In the genomic region with DNA sequence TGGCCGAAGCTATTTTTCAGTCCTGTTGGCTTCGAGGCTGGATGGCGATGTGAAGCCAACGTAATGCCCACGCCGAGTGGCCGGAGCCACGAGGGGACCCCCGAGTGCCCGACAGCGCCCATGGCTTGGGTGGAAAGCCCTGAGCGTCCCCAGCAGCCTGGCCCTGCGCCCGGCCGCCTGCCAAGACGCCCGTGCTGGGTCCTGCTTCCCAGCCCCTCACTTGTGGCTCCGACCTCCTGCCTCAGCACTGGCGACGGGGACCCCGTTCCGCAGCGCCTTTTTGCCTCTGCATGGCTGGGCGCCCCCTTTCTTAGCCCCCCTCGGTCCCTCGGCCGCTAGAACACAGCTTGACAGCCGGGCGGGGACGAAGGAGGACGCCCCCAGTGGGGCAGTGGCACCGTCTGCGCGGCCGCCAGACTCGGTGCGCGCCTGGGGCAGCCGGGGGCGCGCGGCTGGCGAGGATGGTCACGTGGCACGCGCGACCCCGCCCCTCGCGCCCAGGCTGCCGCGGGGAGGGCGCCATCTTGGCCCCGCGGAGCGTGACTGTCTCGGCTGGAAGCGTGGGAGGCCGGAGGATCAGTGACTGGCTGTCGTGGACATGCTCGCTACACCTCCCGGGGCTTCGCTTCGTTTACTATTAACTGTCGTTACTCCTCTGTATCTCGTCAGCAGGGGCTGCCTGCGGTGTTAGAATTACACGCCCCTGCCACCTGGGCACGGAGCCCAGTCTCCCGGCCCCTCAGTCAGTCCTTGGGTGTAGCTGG, we compare ENCODE assay signal across 8 cellular contexts. TPM values are rescaled to one million over a fixed set of nuclear protein-coding genes. Genes with fewer than 3 reads are reported as not detected.
DNase-seq lines count a peak whose midpoint lies in the region; ATAC-seq, FAIRE-seq and TF ChIP-seq lines count a peak whose summit lies in the region.

No MANE protein-coding gene starts in this region.

- in situ Hi-C loops in GM18951 (cut with MboI; ENCODE audit: low sequenced_read_pairs, unreplicated experiment), result no loop called here

- no peak overlapping the region for H3K14ac ChIP-seq in H1 (ENCODE audit: insufficient read length)

- TF ChIP-seq RAD21 in H1 (IDR thresholded peaks at IDR 0.05 in 1 of 2, conservative IDR thresholded peaks at IDR 0.05 in 1 of 2; ENCODE audit: low read depth in 2 of 2, low read length in 2 of 2), result no peak; a peak in 1 of 4 replicates

- H4K5ac ChIP-seq in H1 (ENCODE audit: insufficient read length, low read depth, low read length), result peak overlapping the region; percentile 79

- peak overlapping the region; percentile 11 for H3K4ac ChIP-seq in H1 (replicated peaks; ENCODE audit: insufficient read length, low read depth, low read length)

- TF ChIP-seq CTCF in AG09319 (IDR thresholded peaks at IDR 0.05; ENCODE audit: low read depth, low read length) (no peak), H1 (IDR thresholded peaks at IDR 0.05; ENCODE audit: control extremely low read depth in 1 of 3, insufficient read depth in 1 of 3, low read depth in 1 of 3, low read length in 3 of 3) (peak in 2 of 3 experiments; percentile 23 to 29; a peak in 3 of 4 replicates)

- H3K9me3 ChIP-seq in H1 (ENCODE audit: insufficient read depth in 2 of 2, low read depth in 1 of 2, low read length in 1 of 2), result no peaks in the 10 kb centered on the region

- CTCF ChIA-PET in H1 (lab: Charles Lee; ENCODE audit: partially characterized antibody), result interaction anchor here (0.7 to 1.8 kb wide), 7 partner anchors 11 to 125 kb away, joined by 3 to 7 read pairs (median 3); a partner anchor contains a TSS

- H4K20me1 ChIP-seq in H1 (replicated peaks in 1 of 2; ENCODE audit: control insufficient read depth in 1 of 2, insufficient read depth in 2 of 2, low read length in 2 of 2), result peaks cover 0 to 12% of the 10 kb centered on the region in 2 experiments

- peak overlapping the region; percentile 96 for H4K91ac ChIP-seq in H1 (replicated peaks; ENCODE audit: insufficient read length, low read length)

- peak overlapping the region; percentile 59; the same call in 1 of the 2 replicates for H2AK5ac ChIP-seq in H1 (ENCODE audit: low read depth, low read length)

- FAIRE-seq in H1 (lab: Jason Lieb, UNC), result no peak

- peak overlapping the region; percentile 95; the same call in 1 of the 2 replicates for H2BK12ac ChIP-seq in H1 (ENCODE audit: low read depth, low read length)

- H4K8ac ChIP-seq in H1 (ENCODE audit: extremely low read depth, insufficient read depth, low read length), result peak overlapping the region; percentile 95

- H3K36me3 ChIP-seq in H1 (ENCODE audit: control insufficient read depth in 2 of 4, insufficient read depth in 4 of 4, low read length in 3 of 4), result peaks cover 0 to 8% (median 1%) of the 10 kb centered on the region in 4 experiments; a peak in 2 of 8 replicates

- H3K79me1 ChIP-seq in H1 (ENCODE audit: low read depth, low read length), result peaks cover 6% of the 10 kb centered on the region; the same call in 1 of the 2 replicates

- peak overlapping the region; percentile 67 to 82 for H3K4me2 ChIP-seq in H1 (ENCODE audit: insufficient read depth in 1 of 2, low read depth in 2 of 2, low read length in 2 of 2)

- peak overlapping the region; percentile 85 for H2BK5ac ChIP-seq in H1 (ENCODE audit: low read depth, low read length)

- no peak for TF ChIP-seq EP300 in H1 (IDR thresholded peaks at IDR 0.05; ENCODE audit: borderline replicate concordance in 1 of 2, low read depth in 2 of 2, low read length in 2 of 2)

- H2BK120ac ChIP-seq in H1 (replicated peaks; ENCODE audit: low read depth, low read length), result peak overlapping the region; percentile 62

- H3K9ac ChIP-seq in H1 (replicated peaks in 1 of 4; ENCODE audit: extremely low read depth in 1 of 4, low read depth in 3 of 4, low read length in 3 of 4), result peak overlapping the region; percentile 74 to 84 (median 78)

- H3K27ac ChIP-seq in H1 (ENCODE audit: low read depth, low read length), result peak overlapping the region; percentile 69

- no peaks in the 10 kb centered on the region for H3K27me3 ChIP-seq in H1 (replicated peaks in 1 of 4; ENCODE audit: control insufficient read depth in 3 of 4, extremely low read depth in 1 of 4, insufficient read depth in 3 of 4, low read length in 3 of 4)

- peaks cover 10 to 49% of the 10 kb centered on the region in 2 experiments; a peak in 3 of 4 replicates for H3K79me2 ChIP-seq in H1 (ENCODE audit: control insufficient read depth in 1 of 2, insufficient read depth in 2 of 2, low read length in 2 of 2)

- H3K23me2 ChIP-seq in H1 (ENCODE audit: low read depth, low read length), result peaks cover 7% of the 10 kb centered on the region

- peak overlapping the region; percentile 78; the same call in 1 of the 2 replicates for H2BK15ac ChIP-seq in H1 (ENCODE audit: low read length)

- H3K23ac ChIP-seq in H1 (ENCODE audit: insufficient read length), result no peak overlapping the region

- H2AFZ ChIP-seq in H1 (ENCODE audit: low read length), result no peak overlapping the region; the same call in 1 of the 2 replicates

- peak overlapping the region; percentile 43 for H3K56ac ChIP-seq in H1 (replicated peaks; ENCODE audit: insufficient read length, low read depth, low read length)

- TF ChIP-seq POLR2A in GM18951 (IDR thresholded peaks at IDR 0.05; ENCODE audit: extremely low read depth, insufficient read depth, insufficient read length) (peak; percentile 85), H1 (IDR thresholded peaks at IDR 0.05; ENCODE audit: control extremely low read depth in 1 of 2, low read depth in 2 of 2, low read length in 2 of 2) (peak; percentile 61 to 64)

- peaks cover 5 to 15% (median 8%) of the 10 kb centered on the region in 4 experiments; a peak in 6 of 7 replicates for H3K4me1 ChIP-seq in H1 (replicated peaks in 1 of 4; ENCODE audit: control insufficient read depth in 3 of 4, insufficient read depth in 4 of 4, low read length in 3 of 4)

- H3K18ac ChIP-seq in H1 (ENCODE audit: extremely low read depth, low read length), result peak overlapping the region; percentile 95

- POLR2A ChIA-PET in H1 (lab: Charles Lee; ENCODE audit: partially characterized antibody), result interaction anchor here (0.7 to 2.7 kb wide), 17 partner anchors 9 to 146 kb away, joined by 3 to 27 read pairs (median 5); a partner anchor contains a TSS

- peak; percentile 76 for ATAC-seq in HG03139 (IDR thresholded peaks at IDR 0.05; ENCODE audit: unreplicated experiment)

- H2BK20ac ChIP-seq in H1 (ENCODE audit: low read length), result peak overlapping the region; percentile 76; the same call in 1 of the 2 replicates

- 3% methylated on average over 65 of the region's 70 CpGs; no CpG with 5 or more reads in 1 of the 2 experiments for WGBS in H1 (ENCODE audit: extremely low coverage in 1 of 2, insufficient coverage in 1 of 2, insufficient read length in 1 of 2, insufficient replicate concordance in 2 of 2, low coverage in 1 of 2, low lambda C conversion rate in 2 of 2, missing lambda C conversion rate in 1 of 2), 2 experiments

- peak overlapping the region; percentile 91 to 95 (median 94) for H3K4me3 ChIP-seq in H1 (ENCODE audit: extremely low read depth in 1 of 4, insufficient read depth in 2 of 4, low read depth in 3 of 4, low read length in 4 of 4)

- DNase-seq in AG09319 (ENCODE audit: extremely low read depth, low read depth) (peak; percentile 57), NCI-H69 (lab: John Stamatoyannopoulos, UW) (peak; percentile 96), H1 (ENCODE audit: low read depth in 1 of 2, low spot score in 2 of 2) (peak in 1 of 2 experiments; percentile 86), mesenteric fat pad (ENCODE audit: low spot score) (peak; percentile 94)
- DNase-seq in activated CD8-positive, alpha-beta memory T cell treated with anti-CD3 and anti-CD28 coated beads for 48 hours (ENCODE audit: low read depth in 2 of 3, low spot score in 2 of 3), result peak; percentile 53 to 63 (median 62)
- peak; percentile 58 for DNase-seq in stimulated activated CD8-positive, alpha-beta memory T cell treated with anti-CD3 and anti-CD28 coated beads, Interleukin-15, amount 100 ng/mL, for 1 hour (ENCODE audit: low read depth)

TF ChIP-seq in H1, 55 proteins besides CTCF, POLR2A, EP300 and RAD21 (continues in another document):
- TF ChIP-seq KDM4A (IDR thresholded peaks at IDR 0.05; ENCODE audit: low read depth, low read length, severe bottlenecking) (peak; percentile 55), SRF (IDR thresholded peaks at IDR 0.05; ENCODE audit: low read depth, low read length) (no peak), BCL11A (IDR thresholded peaks at IDR 0.05; ENCODE audit: low read depth in 2 of 2, low read length in 2 of 2) (no peak), CEBPB (IDR thresholded peaks at IDR 0.05; ENCODE audit: low read depth, low read length) (no peak), SAP30 (IDR thresholded peaks at IDR 0.05; ENCODE audit: insufficient read depth, insufficient replicate concordance, low read length) (no peak), TEAD4 (IDR thresholded peaks at IDR 0.05; ENCODE audit: low read depth, low read length) (no peak), TBP (IDR thresholded peaks at IDR 0.05; ENCODE audit: low read depth, low read length) (peak; percentile 81), SIX5 (IDR thresholded peaks at IDR 0.05; ENCODE audit: low read depth, low read length) (no peak)

RNA-seq across cellular contexts. Expression of a gene that starts 0.6 kb away (rescaled TPM):
- total RNA-seq in H1 (2021; fragmentation: NEBNext Ultra II Directional; extraction: Animal tissue kit (Norgen Biotek cat#: 25700)), result 190 and 198 TPM in 2 replicates
- 281 and 318 TPM in 2 replicates for polyA plus RNA-seq in H1 (2011; rRNA removed)
- polyA plus RNA-seq in H1 (2011; cell fraction: cytosol; rRNA removed), result 189 TPM
- 347 TPM for polyA plus RNA-seq in H1 (2011; cell fraction: nucleus; rRNA removed)
- 147 to 191 TPM (median 166 TPM) in 4 replicates for polyA plus RNA-seq in H1 (2012, experiment 1 of 2)
- polyA plus RNA-seq in H1 (2012, experiment 2 of 2), result 130 TPM
- polyA plus RNA-seq in H1 (2013, experiment 1 of 2), result 98.7 TPM
- polyA plus RNA-seq in H1 (2013, experiment 2 of 2), result 108 TPM
- polyA minus RNA-seq in H1 (2011; rRNA and poly(A)+ RNA removed), result 732 and 803 TPM in 2 replicates
- 146 TPM for polyA minus RNA-seq in H1 (2011; cell fraction: cytosol; rRNA and poly(A)+ RNA removed)
- 175 TPM for polyA minus RNA-seq in H1 (2011; cell fraction: nucleus; rRNA and poly(A)+ RNA removed)
- 8.2 TPM for total RNA-seq in mesenteric fat pad

RNA-seq across cellular contexts. Expression of a gene that starts 13.2 kb away (rescaled TPM):
- 96.9 and 105 TPM in 2 replicates for total RNA-seq in H1 (2021; fragmentation: NEBNext Ultra II Directional; extraction: Animal tissue kit (Norgen Biotek cat#: 25700))
- polyA plus RNA-seq in H1 (2011; rRNA removed), result 61.0 and 67.9 TPM in 2 replicates
- polyA plus RNA-seq in H1 (2011; cell fraction: cytosol; rRNA removed), result 83.0 TPM
- 87.0 TPM for polyA plus RNA-seq in H1 (2011; cell fraction: nucleus; rRNA removed)
- 60.3 to 83.0 TPM (median 69.7 TPM) in 4 replicates for polyA plus RNA-seq in H1 (2012, experiment 1 of 2)
- 12.0 TPM for polyA plus RNA-seq in H1 (2012, experiment 2 of 2)
- 116 TPM for polyA plus RNA-seq in H1 (2013, experiment 1 of 2)
- 128 TPM for polyA plus RNA-seq in H1 (2013, experiment 2 of 2)
- polyA minus RNA-seq in H1 (2011; rRNA and poly(A)+ RNA removed), result 169 TPM in 2 replicates
- 67.4 TPM for polyA minus RNA-seq in H1 (2011; cell fraction: cytosol; rRNA and poly(A)+ RNA removed)
- polyA minus RNA-seq in H1 (2011; cell fraction: nucleus; rRNA and poly(A)+ RNA removed), result 162 TPM
- 39.1 TPM for total RNA-seq in mesenteric fat pad

Comparison
In these comparisons a context has a peak if more than half of its experiments do, and no peak if none do; other contexts are left out.
1. RNA of a gene that starts 0.6 kb away (total RNA-seq): 190 to 198 TPM in H1; 8.2 TPM in mesenteric fat pad (single experiment); every median in the first group is over 10 times any median in the second.